1 cellular context compared by ENCODE assay signal in the genomic region with DNA sequence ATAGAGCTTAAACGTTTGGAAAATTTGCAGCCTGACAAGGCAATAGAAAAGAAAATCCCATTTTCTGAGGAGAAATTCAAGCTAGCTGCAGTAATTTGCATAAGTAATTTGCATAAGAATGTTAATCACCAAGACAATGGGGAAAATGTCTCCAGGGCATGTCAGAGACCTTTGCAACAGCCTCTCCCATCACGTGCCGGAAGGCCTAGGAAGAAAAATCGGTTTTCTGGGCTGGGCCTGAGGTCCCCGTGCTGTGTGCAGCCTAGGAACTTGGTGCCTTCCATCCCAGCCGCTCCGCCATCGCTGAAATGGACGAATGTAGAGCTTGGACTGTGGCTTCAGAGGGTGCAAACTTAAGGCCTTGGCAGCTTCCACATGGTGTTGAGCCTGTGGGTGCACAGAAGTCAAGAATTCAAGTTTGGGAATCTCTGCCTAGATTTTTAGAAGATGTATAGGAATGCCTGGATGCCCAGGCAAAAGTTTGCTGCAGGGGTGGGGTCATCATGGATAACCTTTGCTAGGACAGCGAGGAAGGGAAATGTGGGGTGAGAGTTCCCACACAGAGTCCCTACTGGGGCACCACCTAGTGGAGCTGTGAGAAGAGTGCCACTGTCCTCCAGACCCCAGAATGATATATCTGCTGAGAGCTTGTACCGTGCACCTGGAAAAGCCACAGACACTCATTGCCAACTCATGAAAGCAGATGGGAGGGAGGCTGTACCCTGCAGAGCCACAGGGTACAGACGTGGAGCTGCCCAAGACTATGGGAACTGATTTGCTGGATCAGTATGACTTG.
A peak's percentile ranks its signal among the peaks of the same experiment; 100 is the strongest.
TF ChIP-seq lines count a peak whose summit lies in the region.

No MANE protein-coding gene starts in this region.

TF ChIP-seq in WTC11, 78 proteins besides CTCF, POLR2A, EP300 and RAD21 (continued from another document):
- TF ChIP-seq, protein P1, sequence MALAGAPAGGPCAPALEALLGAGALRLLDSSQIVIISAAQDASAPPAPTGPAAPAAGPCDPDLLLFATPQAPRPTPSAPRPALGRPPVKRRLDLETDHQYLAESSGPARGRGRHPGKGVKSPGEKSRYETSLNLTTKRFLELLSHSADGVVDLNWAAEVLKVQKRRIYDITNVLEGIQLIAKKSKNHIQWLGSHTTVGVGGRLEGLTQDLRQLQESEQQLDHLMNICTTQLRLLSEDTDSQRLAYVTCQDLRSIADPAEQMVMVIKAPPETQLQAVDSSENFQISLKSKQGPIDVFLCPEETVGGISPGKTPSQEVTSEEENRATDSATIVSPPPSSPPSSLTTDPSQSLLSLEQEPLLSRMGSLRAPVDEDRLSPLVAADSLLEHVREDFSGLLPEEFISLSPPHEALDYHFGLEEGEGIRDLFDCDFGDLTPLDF (CRISPR knock-in tag; IDR thresholded peaks at IDR 0.05): no peak
- TF ChIP-seq ZNF138 (CRISPR knock-in tag; conservative IDR thresholded peaks at IDR 0.05) (no peak), ZNF232 (CRISPR knock-in tag; IDR thresholded peaks at IDR 0.05) (no peak; the same call in 1 of the 2 replicates), FOXJ3 (CRISPR knock-in tag; IDR thresholded peaks at IDR 0.05; ENCODE audit: borderline replicate concordance) (no peak), ZNF219 (CRISPR knock-in tag; IDR thresholded peaks at IDR 0.05; ENCODE audit: borderline replicate concordance) (no peak), ZBTB21 (CRISPR knock-in tag; IDR thresholded peaks at IDR 0.05; ENCODE audit: borderline replicate concordance) (0 out of 2 replicates have a peak, but pooled peaks have one; percentile 14), ELF4 (CRISPR knock-in tag; IDR thresholded peaks at IDR 0.05; ENCODE audit: low read depth) (no peak), TP53 (CRISPR knock-in tag; IDR thresholded peaks at IDR 0.05) (no peak), CBFB (CRISPR knock-in tag; IDR thresholded peaks at IDR 0.05; ENCODE audit: low read depth) (no peak), GABPB1 (CRISPR knock-in tag; IDR thresholded peaks at IDR 0.05) (no peak), IRF2 (CRISPR knock-in tag; IDR thresholded peaks at IDR 0.05; ENCODE audit: borderline replicate concordance, low read depth) (no peak), GTF2I (CRISPR knock-in tag; conservative IDR thresholded peaks at IDR 0.05) (no peak), JAZF1 (CRISPR knock-in tag; IDR thresholded peaks at IDR 0.05) (no peak)
- TF ChIP-seq, protein P2, sequence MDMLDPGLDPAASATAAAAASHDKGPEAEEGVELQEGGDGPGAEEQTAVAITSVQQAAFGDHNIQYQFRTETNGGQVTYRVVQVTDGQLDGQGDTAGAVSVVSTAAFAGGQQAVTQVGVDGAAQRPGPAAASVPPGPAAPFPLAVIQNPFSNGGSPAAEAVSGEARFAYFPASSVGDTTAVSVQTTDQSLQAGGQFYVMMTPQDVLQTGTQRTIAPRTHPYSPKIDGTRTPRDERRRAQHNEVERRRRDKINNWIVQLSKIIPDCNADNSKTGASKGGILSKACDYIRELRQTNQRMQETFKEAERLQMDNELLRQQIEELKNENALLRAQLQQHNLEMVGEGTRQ (CRISPR knock-in tag; IDR thresholded peaks at IDR 0.05): peak; percentile 89
- TF ChIP-seq, protein P3, sequence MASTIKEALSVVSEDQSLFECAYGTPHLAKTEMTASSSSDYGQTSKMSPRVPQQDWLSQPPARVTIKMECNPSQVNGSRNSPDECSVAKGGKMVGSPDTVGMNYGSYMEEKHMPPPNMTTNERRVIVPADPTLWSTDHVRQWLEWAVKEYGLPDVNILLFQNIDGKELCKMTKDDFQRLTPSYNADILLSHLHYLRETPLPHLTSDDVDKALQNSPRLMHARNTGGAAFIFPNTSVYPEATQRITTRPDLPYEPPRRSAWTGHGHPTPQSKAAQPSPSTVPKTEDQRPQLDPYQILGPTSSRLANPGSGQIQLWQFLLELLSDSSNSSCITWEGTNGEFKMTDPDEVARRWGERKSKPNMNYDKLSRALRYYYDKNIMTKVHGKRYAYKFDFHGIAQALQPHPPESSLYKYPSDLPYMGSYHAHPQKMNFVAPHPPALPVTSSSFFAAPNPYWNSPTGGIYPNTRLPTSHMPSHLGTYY (CRISPR knock-in tag; IDR thresholded peaks at IDR 0.05): no peak
- TF ChIP-seq, protein P4, sequence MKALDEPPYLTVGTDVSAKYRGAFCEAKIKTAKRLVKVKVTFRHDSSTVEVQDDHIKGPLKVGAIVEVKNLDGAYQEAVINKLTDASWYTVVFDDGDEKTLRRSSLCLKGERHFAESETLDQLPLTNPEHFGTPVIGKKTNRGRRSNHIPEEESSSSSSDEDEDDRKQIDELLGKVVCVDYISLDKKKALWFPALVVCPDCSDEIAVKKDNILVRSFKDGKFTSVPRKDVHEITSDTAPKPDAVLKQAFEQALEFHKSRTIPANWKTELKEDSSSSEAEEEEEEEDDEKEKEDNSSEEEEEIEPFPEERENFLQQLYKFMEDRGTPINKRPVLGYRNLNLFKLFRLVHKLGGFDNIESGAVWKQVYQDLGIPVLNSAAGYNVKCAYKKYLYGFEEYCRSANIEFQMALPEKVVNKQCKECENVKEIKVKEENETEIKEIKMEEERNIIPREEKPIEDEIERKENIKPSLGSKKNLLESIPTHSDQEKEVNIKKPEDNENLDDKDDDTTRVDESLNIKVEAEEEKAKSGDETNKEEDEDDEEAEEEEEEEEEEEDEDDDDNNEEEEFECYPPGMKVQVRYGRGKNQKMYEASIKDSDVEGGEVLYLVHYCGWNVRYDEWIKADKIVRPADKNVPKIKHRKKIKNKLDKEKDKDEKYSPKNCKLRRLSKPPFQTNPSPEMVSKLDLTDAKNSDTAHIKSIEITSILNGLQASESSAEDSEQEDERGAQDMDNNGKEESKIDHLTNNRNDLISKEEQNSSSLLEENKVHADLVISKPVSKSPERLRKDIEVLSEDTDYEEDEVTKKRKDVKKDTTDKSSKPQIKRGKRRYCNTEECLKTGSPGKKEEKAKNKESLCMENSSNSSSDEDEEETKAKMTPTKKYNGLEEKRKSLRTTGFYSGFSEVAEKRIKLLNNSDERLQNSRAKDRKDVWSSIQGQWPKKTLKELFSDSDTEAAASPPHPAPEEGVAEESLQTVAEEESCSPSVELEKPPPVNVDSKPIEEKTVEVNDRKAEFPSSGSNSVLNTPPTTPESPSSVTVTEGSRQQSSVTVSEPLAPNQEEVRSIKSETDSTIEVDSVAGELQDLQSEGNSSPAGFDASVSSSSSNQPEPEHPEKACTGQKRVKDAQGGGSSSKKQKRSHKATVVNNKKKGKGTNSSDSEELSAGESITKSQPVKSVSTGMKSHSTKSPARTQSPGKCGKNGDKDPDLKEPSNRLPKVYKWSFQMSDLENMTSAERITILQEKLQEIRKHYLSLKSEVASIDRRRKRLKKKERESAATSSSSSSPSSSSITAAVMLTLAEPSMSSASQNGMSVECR (CRISPR knock-in tag; IDR thresholded peaks at IDR 0.05; ENCODE audit: borderline replicate concordance): no peak
- TF ChIP-seq, protein P5, sequence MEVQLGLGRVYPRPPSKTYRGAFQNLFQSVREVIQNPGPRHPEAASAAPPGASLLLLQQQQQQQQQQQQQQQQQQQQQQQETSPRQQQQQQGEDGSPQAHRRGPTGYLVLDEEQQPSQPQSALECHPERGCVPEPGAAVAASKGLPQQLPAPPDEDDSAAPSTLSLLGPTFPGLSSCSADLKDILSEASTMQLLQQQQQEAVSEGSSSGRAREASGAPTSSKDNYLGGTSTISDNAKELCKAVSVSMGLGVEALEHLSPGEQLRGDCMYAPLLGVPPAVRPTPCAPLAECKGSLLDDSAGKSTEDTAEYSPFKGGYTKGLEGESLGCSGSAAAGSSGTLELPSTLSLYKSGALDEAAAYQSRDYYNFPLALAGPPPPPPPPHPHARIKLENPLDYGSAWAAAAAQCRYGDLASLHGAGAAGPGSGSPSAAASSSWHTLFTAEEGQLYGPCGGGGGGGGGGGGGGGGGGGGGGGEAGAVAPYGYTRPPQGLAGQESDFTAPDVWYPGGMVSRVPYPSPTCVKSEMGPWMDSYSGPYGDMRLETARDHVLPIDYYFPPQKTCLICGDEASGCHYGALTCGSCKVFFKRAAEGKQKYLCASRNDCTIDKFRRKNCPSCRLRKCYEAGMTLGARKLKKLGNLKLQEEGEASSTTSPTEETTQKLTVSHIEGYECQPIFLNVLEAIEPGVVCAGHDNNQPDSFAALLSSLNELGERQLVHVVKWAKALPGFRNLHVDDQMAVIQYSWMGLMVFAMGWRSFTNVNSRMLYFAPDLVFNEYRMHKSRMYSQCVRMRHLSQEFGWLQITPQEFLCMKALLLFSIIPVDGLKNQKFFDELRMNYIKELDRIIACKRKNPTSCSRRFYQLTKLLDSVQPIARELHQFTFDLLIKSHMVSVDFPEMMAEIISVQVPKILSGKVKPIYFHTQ (CRISPR knock-in tag; IDR thresholded peaks at IDR 0.05): peak; percentile 57; the same call in 1 of the 2 replicates
